ENCODE assay signal across 8 cellular contexts in genomic region chr16:29994613-29995329, GRCh38. TPM values are rescaled to one million over a fixed set of nuclear protein-coding genes. Genes with fewer than 3 reads are reported as not detected.
A peak's percentile ranks its signal among the peaks of the same experiment; 100 is the strongest.
DNase-seq lines count a peak whose midpoint lies in the region; FAIRE-seq and TF ChIP-seq lines count a peak whose summit lies in the region.

No MANE protein-coding gene starts in this region.

- peaks cover 13% of the 10 kb centered on the region for H3K36me3 Mint-ChIP-seq in astrocyte (ENCODE audit: low read depth, unreplicated experiment)

- peak overlapping the region; percentile 18 for H3K27ac Mint-ChIP-seq in astrocyte (ENCODE audit: unreplicated experiment)

- H3K9ac ChIP-seq in astrocyte (ENCODE audit: low read length) = peak overlapping the region; percentile 87

- H3K4me3 ChIP-seq in GM12865 (ENCODE audit: low read depth, low read length) (peak overlapping the region; percentile 83), HAP-1 (peak overlapping the region; percentile 92), astrocyte (ENCODE audit: insufficient read depth, low read depth, low read length) (peak overlapping the region; percentile 79)

- H4K20me1 ChIP-seq in astrocyte (ENCODE audit: insufficient read depth, low read length) = peaks cover 14% of the 10 kb centered on the region

- H3K4me1 ChIP-seq in HAP-1 (peaks cover 13% of the 10 kb centered on the region), astrocyte (ENCODE audit: insufficient read depth, low read length) (peaks cover 12% of the 10 kb centered on the region)

- H3K79me2 ChIP-seq in astrocyte (ENCODE audit: insufficient read depth, low read length) = peaks cover 18% of the 10 kb centered on the region

- peak overlapping the region; percentile 98 for H3K4me3 Mint-ChIP-seq in astrocyte (ENCODE audit: unreplicated experiment)

- no peaks in the 10 kb centered on the region for H3K9me3 Mint-ChIP-seq in astrocyte (ENCODE audit: unreplicated experiment)

- H3K36me3 ChIP-seq in HAP-1 (replicated peaks) (peaks cover 48% of the 10 kb centered on the region), astrocyte (ENCODE audit: insufficient read depth, low read length) (peaks cover 17% of the 10 kb centered on the region)

- no peaks in the 10 kb centered on the region for H3K27me3 Mint-ChIP-seq in astrocyte (ENCODE audit: low read depth, unreplicated experiment)

- H3K27me3 ChIP-seq in HAP-1 (ENCODE audit: low read depth) = no peaks in the 10 kb centered on the region
- no peaks in the 10 kb centered on the region for H3K27me3 ChIP-seq in astrocyte (ENCODE audit: insufficient read depth, low read length)

- H3K9me3 ChIP-seq in HAP-1 (no peaks in the 10 kb centered on the region), astrocyte (ENCODE audit: insufficient read depth, low read depth, low read length) (no peaks in the 10 kb centered on the region)

- peaks cover 8% of the 10 kb centered on the region for H3K4me1 Mint-ChIP-seq in astrocyte (ENCODE audit: low read depth, unreplicated experiment)

- peak overlapping the region; percentile 90 for H3K27ac ChIP-seq in astrocyte (ENCODE audit: low read depth, low read length)

- peak overlapping the region; percentile 86 for H3K4me2 ChIP-seq in astrocyte (ENCODE audit: low read length)

- H2AFZ ChIP-seq in astrocyte (ENCODE audit: low read depth, low read length) = peak overlapping the region; percentile 79

- FAIRE-seq in astrocyte (lab: Jason Lieb, UNC) = no peak

- in situ Hi-C loops in HAP-1 (cut with MboI; ENCODE audit: low sequenced_read_pairs) = no loop called here

- no peak for TF ChIP-seq CTCF in GM12865 (IDR thresholded peaks at IDR 0.05; ENCODE audit: insufficient read depth, low read depth, low read length, missing control alignments)
- TF ChIP-seq CTCF in astrocyte (IDR thresholded peaks at IDR 0.05; ENCODE audit: insufficient read depth, low read depth, low read length) = no peak

- peak; percentile 31 for DNase-seq in GM12865 (ENCODE audit: low read depth)
- DNase-seq in HAP-1 (ENCODE audit: low spot score in 2 of 2) = peak; percentile 45 to 81
- DNase-seq in NCI-H69 (lab: John Stamatoyannopoulos, UW) = peak; percentile 87
- peak; percentile 14 for DNase-seq in astrocyte (ENCODE audit: low read depth)
- peak; percentile 94 for DNase-seq in iPS-NIHi11 (ENCODE audit: low spot score)
- peak; percentile 86 for DNase-seq in stimulated activated CD4-positive, alpha-beta T cell treated with anti-CD3 and anti-CD28 coated beads, Interleukin-15, amount 100 ng/mL, for 24 hours
- no peak for DNase-seq in mesenteric fat pad (ENCODE audit: low spot score)
- DNase-seq in DMS153 (lab: John Stamatoyannopoulos, UW) = no peak

RNA-seq across cellular contexts. Expression of gene HIRIP3, which starts 0.6 kb away (rescaled TPM):
- total RNA-seq in astrocyte (4.3 and 5.0 TPM in 2 replicates), mesenteric fat pad (11.0 TPM)

RNA-seq across cellular contexts. Expression of gene INO80E, which starts 1.3 kb away (rescaled TPM):
- total RNA-seq in astrocyte (58.5 and 64.8 TPM in 2 replicates), mesenteric fat pad (45.4 TPM)

RNA-seq across cellular contexts. Expression of gene DOC2A, which starts 16.1 kb away (rescaled TPM):
- total RNA-seq in astrocyte = 0.50 and 0.89 TPM in 2 replicates
- 0.42 TPM for total RNA-seq in mesenteric fat pad

RNA-seq across cellular contexts. Expression of gene TAOK2, which starts 21.1 kb away (rescaled TPM):
- total RNA-seq in astrocyte (55.2 and 55.9 TPM in 2 replicates), mesenteric fat pad (49.8 TPM)

RNA-seq across cellular contexts. Expression of gene C16orf92, which starts 28.2 kb away (rescaled TPM):
- not detected in 2 replicates for total RNA-seq in astrocyte
- total RNA-seq in mesenteric fat pad = not detected

Comparison
In these comparisons a context has a peak if more than half of its experiments do, and no peak if none do; other contexts are left out.
1. DNase-seq: peak in GM12865 (single experiment), HAP-1 (2 of 2), NCI-H69 (single experiment), astrocyte (single experiment), iPS-NIHi11 (single experiment) and stimulated activated CD4-positive, alpha-beta T cell treated with anti-CD3 and anti-CD28 coated beads, Interleukin-15, amount 100 ng/mL, for 24 hours (single experiment); none in mesenteric fat pad (single experiment) and DMS153 (single experiment).
2. Peak in every context shown above with its lines, with median percentiles within 50 percentile points of each other: H3K4me3 ChIP-seq.